ENCODE assay signal across 26 cellular contexts in the genomic region with DNA sequence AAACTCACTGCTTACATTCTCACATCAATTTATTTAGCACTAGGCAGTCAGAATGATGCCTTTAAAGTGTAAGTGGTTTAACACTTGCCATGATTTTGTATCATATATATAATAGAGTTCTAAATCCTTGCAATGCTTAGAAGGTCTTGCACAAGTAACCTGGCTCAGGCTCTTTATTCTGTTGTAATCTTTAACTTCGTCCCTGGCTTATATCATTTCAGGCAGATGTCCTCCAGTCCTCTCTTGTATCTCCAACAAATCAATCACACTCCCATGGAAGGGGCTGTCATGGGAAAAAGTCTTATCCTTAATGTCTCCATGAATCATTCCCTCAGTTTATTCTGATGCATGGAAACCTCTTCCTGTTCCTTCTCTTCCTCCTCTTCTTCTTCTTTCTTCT.
"Had no signal": no experiment of that assay in that cellular context is flagged by ENCODE, and none has a peak within 500 bp of the region (broad histone marks: within the 10 kb centered on the region; RNA-seq: fewer than 3 reads in every experiment).

No MANE protein-coding gene starts in this region.

- H3K9me3 ChIP-seq: pancreas, prostate gland, uterus had no signal

- H3K27ac ChIP-seq: epithelial cell of prostate, heart left ventricle, left ventricle myocardium inferior, pancreas, prostate gland, uterus had no signal

- ATAC-seq: activated T-cell treated with anti-CD3 and anti-CD28 coated beads, Interleukin-2, amount 50 U/mL, for 4 hours; activated T-helper 17 cell treated with anti-CD3 and anti-CD28 coated beads, Interleukin-2, amount 50 U/mL, for 72 hours; heart left ventricle; pancreas; stimulated activated memory B cell treated with anti-CD40 and anti-IgM and Interleukin-4, amounts not matched to agents 10 μg/mL and 1 μg/mL and 100 μg/mL, for 72 hours; stimulated activated naive CD8-positive, alpha-beta T cell treated with anti-CD3 and anti-CD28 coated beads, Interleukin-15, amount 100 ng/mL, for 72 hours; T-helper 17 cell had no signal

- DNase-seq: activated CD4-positive, alpha-beta memory T cell treated with anti-CD3 and anti-CD28 coated beads for 36 hours; activated CD4-positive, alpha-beta T cell treated with anti-CD3 and anti-CD28 coated beads, Interleukin-2, amount 10 ng/mL, durations not matched to agents 24 days and 14 days; activated CD4-positive, CD25-positive, alpha-beta regulatory T cell treated with anti-CD3 and anti-CD28 coated beads, Interleukin-2, amount 50 U/mL, for 72 hours; activated gamma-delta T cell treated with Interleukin-2 at 50 U/mL for 16 hours; activated naive CD4-positive, alpha-beta T cell treated with anti-CD3 and anti-CD28 coated beads, Interleukin-2, amount 50 U/mL, for 16 hours; activated T-cell treated with anti-CD3 and anti-CD28 coated beads, Interleukin-2, amount 50 U/mL, for 4 hours; dermis blood vessel endothelial cell; effector CD4-positive, alpha-beta T cell; heart left ventricle; left ventricle myocardium inferior; naive B cell; nucleus accumbens; pancreas; stimulated activated CD4-positive, alpha-beta T cell treated with anti-CD3 and anti-CD28 coated beads, Interleukin-1b, Interleukin-23, amount 100 ng/mL, for 48 hours; stimulated activated CD4-positive, alpha-beta T cell treated with anti-CD3 and anti-CD28 coated beads, Interleukin-4, amount 100 ng/mL, for 4 hours; stimulated activated CD8-positive, alpha-beta memory T cell treated with anti-CD3 and anti-CD28 coated beads, Interleukin-4, amount 100 ng/mL, for 48 hours; stimulated activated naive CD8-positive, alpha-beta T cell treated with anti-CD3 and anti-CD28 coated beads, Interleukin-15, amount 100 ng/mL, for 72 hours; substantia nigra; T-helper 17 cell; T1000; uterus had no signal

- H3K36me3 ChIP-seq: heart left ventricle, left ventricle myocardium inferior, pancreas, prostate gland, uterus had no signal

- H3K4me1 ChIP-seq: pancreas, prostate gland, uterus had no signal

- H3K4me3 ChIP-seq: heart left ventricle, left ventricle myocardium inferior, pancreas, prostate gland, smooth muscle cell, uterus had no signal

- H3K27me3 ChIP-seq: heart left ventricle, pancreas, uterus had no signal
